ENCODE assay signal across 8 cellular contexts in the genomic region with DNA sequence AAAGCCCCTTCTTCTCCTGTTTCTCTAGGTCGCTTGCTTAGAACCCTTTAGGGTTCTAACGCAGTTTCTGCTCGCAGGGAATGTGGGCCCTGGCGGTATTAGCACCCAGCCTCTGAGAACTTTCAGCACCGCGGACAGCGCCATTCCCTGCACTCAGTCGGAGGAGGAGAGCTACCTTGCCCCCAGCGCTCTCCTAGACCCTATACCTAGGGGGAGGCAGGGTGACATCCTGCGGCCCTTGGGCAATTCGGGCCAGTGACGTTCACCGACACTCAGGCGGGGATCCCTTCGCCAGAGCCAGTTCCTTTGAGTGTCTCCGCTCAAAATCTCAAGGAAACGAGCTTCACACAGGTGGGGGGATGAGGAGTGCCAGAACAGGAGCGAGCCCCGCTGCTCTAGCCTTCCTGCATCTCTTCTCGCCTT. TPM values are rescaled to one million over a fixed set of nuclear protein-coding genes. Genes with fewer than 3 reads are reported as not detected.
A peak's percentile ranks its signal among the peaks of the same experiment; 100 is the strongest.
DNase-seq lines count a peak whose midpoint lies in the region; ATAC-seq and TF ChIP-seq lines count a peak whose summit lies in the region.

No MANE protein-coding gene starts in this region.

- no peaks in the 10 kb centered on the region for H3K27me3 ChIP-seq in PC-3 (ENCODE audit: low read length)
- peaks cover 30% of the 10 kb centered on the region for H3K27me3 ChIP-seq in adrenal gland
- peaks cover 60% of the 10 kb centered on the region for H3K27me3 ChIP-seq in left ventricle myocardium inferior (ENCODE audit: low read depth)
- H3K27me3 ChIP-seq in psoas muscle (ENCODE audit: insufficient read depth in 3 of 3, low read length in 2 of 3), result peaks cover 0 to 53% (median 11%) of the 10 kb centered on the region in 3 donors

- H4K20me1 ChIP-seq in PC-3 (ENCODE audit: low read length), result no peaks in the 10 kb centered on the region

- H3K4me1 Mint-ChIP-seq in CD14-positive monocyte, result no peaks in the 10 kb centered on the region

- H3K4me3 Mint-ChIP-seq in CD14-positive monocyte, result peak overlapping the region in 1 of 2 donors; percentile 83

- no TSS peak for BruUV-seq in PC-3 (replicated peaks; lab: Mats Ljungman, UMichigan)

- H3K27ac ChIP-seq in PC-3 (ENCODE audit: low read length), result no peak overlapping the region
- H3K27ac ChIP-seq in adrenal gland, result no peak overlapping the region
- H3K27ac ChIP-seq in left ventricle myocardium inferior (replicated peaks), result no peak overlapping the region
- H3K27ac ChIP-seq in psoas muscle, result no peak overlapping the region

- peaks cover 35 to 42% (median 38%) of the 10 kb centered on the region in 3 donors for H3K27me3 Mint-ChIP-seq in CD14-positive monocyte (ENCODE audit: low read depth in 3 of 3)

- H3K4me1 ChIP-seq in PC-3 (ENCODE audit: insufficient read depth, low read length) (no peaks in the 10 kb centered on the region), adrenal gland (replicated peaks in 1 of 2) (peaks cover 10 to 12% of the 10 kb centered on the region in 2 donors), left ventricle myocardium inferior (peaks cover 15% of the 10 kb centered on the region), psoas muscle (no peaks in the 10 kb centered on the region)

- POLR2A ChIA-PET in PC-3 (lab: Charles Lee; ENCODE audit: unreplicated experiment), result no interaction called here

- TF ChIP-seq CTCF in PC-3 (conservative IDR thresholded peaks at IDR 0.05; ENCODE audit: low read depth, low read length), result no peak
- no peak for TF ChIP-seq CTCF in adrenal gland (IDR thresholded peaks at IDR 0.05)
- no peak for TF ChIP-seq CTCF in left ventricle myocardium inferior (IDR thresholded peaks at IDR 0.05; ENCODE audit: borderline replicate concordance)
- TF ChIP-seq CTCF in psoas muscle (IDR thresholded peaks at IDR 0.05), result no peak
- TF ChIP-seq CTCF in CD14-positive monocyte (IDR thresholded peaks at IDR 0.05), result no peak

- ATAC-seq in PC-3 (peak; percentile 56; the same call in 1 of the 2 replicates), psoas muscle (peak in 3 of 4 donors; percentile 63 to 76 (median 67)), GM18498 (IDR thresholded peaks at IDR 0.05; ENCODE audit: unreplicated experiment) (no peak)

- H3K36me3 ChIP-seq in PC-3 (ENCODE audit: low read depth, low read length) (no peaks in the 10 kb centered on the region), adrenal gland (replicated peaks in 1 of 2) (no peaks in the 10 kb centered on the region), left ventricle myocardium inferior (no peaks in the 10 kb centered on the region), psoas muscle (ENCODE audit: insufficient read depth in 1 of 2, low read depth in 1 of 2) (no peaks in the 10 kb centered on the region)

- no peak overlapping the region for H2AFZ ChIP-seq in PC-3 (ENCODE audit: low read length)

- CTCF ChIA-PET in PC-3 (lab: Charles Lee), result no interaction called here

- peaks cover 0 to 18% (median 13%) of the 10 kb centered on the region in 7 donors for H3K9me3 Mint-ChIP-seq in CD14-positive monocyte

- no peaks in the 10 kb centered on the region for H3K9me2 ChIP-seq in PC-3 (replicated peaks; ENCODE audit: low read length)

- H3K79me2 ChIP-seq in PC-3 (ENCODE audit: low read length), result no peaks in the 10 kb centered on the region

- WGBS in adrenal gland, 4 donors, result 3 to 8% (median 5%) methylated on average over 7 to 20 of the region's 20 CpGs
- 2 to 4% (median 3%) methylated on average over 20 of the region's 20 CpGs for WGBS in psoas muscle, 3 donors

- no peaks in the 10 kb centered on the region for H3F3A ChIP-seq in PC-3 (ENCODE audit: low read length, unreplicated experiment)

- DNase-seq in activated gamma-delta T cell treated with Interleukin-2 at 50 U/mL for 16 hours (peak; percentile 17), activated gamma-delta T cell (lab: John Stamatoyannopoulos, UW) (no peak), PC-3 (peak; percentile 53), adrenal gland (peak; percentile 65 to 85 (median 72)), left ventricle myocardium inferior (peak; percentile 62), psoas muscle (peak; percentile 68 to 81), CD14-positive monocyte (ENCODE audit: low spot score) (no peak)

- no peak overlapping the region for H3K4me2 ChIP-seq in PC-3 (ENCODE audit: low read length)

- H3K4me3 ChIP-seq in PC-3 (ENCODE audit: low read length) (no peak overlapping the region), adrenal gland (no peak overlapping the region), left ventricle myocardium inferior (peak overlapping the region; percentile 61), psoas muscle (no peak overlapping the region)

- TF ChIP-seq POLR2A in adrenal gland (IDR thresholded peaks at IDR 0.05), result no peak

- no peaks in the 10 kb centered on the region for H3K9me3 ChIP-seq in PC-3 (ENCODE audit: low read length)
- no peaks in the 10 kb centered on the region for H3K9me3 ChIP-seq in adrenal gland (replicated peaks in 1 of 3)
- H3K9me3 ChIP-seq in left ventricle myocardium inferior (replicated peaks), result no peaks in the 10 kb centered on the region
- no peaks in the 10 kb centered on the region for H3K9me3 ChIP-seq in psoas muscle

- H3K9ac ChIP-seq in PC-3 (ENCODE audit: low read length), result no peak overlapping the region

- H3K27ac Mint-ChIP-seq in CD14-positive monocyte, result no peak overlapping the region

- intact Hi-C loops in PC-3 (cut with micrococcal nuclease) (no loop called here), adrenal gland (cut with DNase I) (no loop called here), left ventricle myocardium inferior (cut with micrococcal nuclease) (no loop called here), psoas muscle (cut with DNase I) (no loop called here), CD14-positive monocyte (cut with micrococcal nuclease) (no loop called here)

- peaks cover 0 to 1% of the 10 kb centered on the region in 2 donors for H3K36me3 Mint-ChIP-seq in CD14-positive monocyte

RNA-seq across cellular contexts. Expression of a gene that starts 1.3 kb away (rescaled TPM):
- total RNA-seq in PC-3 (2014; rRNA removed) (not detected in 2 replicates), adrenal gland (1 to 10 TPM in 3 of 8 donors, under 1 TPM in 4, not detected in 1; 0.03 to 3.8 (median 0.11) TPM), left ventricle myocardium inferior (not detected), psoas muscle (under 1 TPM in 1 of 4 donors, not detected in 3; 0.04 TPM)
- polyA plus RNA-seq in adrenal gland (1 to 10 TPM in 1 of 3 donors, under 1 TPM in 2; 0.24 to 1.6 (median 0.48) TPM), psoas muscle (under 1 TPM in 2 of 3 donors, not detected in 1; under 0.01 to 0.01 TPM), CD14-positive monocyte (not detected)

Comparison
In these comparisons a context has a peak if more than half of its experiments do, and no peak if none do; other contexts are left out.
1. DNase-seq: peak in activated gamma-delta T cell treated with Interleukin-2 at 50 U/mL for 16 hours (single experiment), PC-3 (single experiment), adrenal gland (7 of 7), left ventricle myocardium inferior (single experiment) and psoas muscle (2 of 2); none in activated gamma-delta T cell (single experiment) and CD14-positive monocyte (single experiment).